ENCODE assay signal across 2 cellular contexts in the genomic region with DNA sequence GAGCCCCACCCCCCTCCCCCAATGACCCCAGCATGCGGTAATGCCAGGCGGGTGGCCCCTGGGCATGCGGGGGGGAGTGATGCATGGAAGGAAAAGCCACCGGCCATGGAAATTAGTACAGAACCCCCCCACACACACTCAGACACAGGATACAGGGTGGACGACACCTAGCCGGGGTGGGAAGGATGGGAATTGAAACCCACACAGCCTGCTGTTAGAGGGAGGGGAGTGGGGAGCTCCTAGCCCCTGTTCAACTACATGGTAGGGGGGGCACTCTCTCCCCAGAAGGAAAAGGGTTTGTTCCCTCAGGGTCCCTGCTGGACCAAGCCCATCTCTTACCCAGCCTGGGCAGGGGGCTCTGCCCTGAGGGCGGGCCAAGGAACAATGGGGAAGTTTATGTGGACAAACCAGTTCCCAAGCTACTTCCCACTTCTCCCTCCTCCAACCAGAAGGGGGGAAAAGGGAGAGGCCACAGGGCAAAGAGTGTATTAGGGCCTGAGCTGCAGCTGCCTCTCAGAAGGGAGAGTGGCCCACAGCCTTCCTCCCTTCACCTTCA.
A peak's percentile ranks its signal among the peaks of the same experiment; 100 is the strongest.
TF ChIP-seq lines count a peak whose summit lies in the region.

No MANE protein-coding gene starts in this region.

TF ChIP-seq in HEK293, 187 proteins besides CTCF, POLR2A, EP300 and RAD21:
- TF ChIP-seq ZNF670 (tag by site-specific recombination; IDR thresholded peaks at IDR 0.05; ENCODE audit: low read depth) (no peak), ZNF114 (tag by site-specific recombination; IDR thresholded peaks at IDR 0.05) (no peak), ZNF626 (tag by site-specific recombination; IDR thresholded peaks at IDR 0.05) (no peak), ZNF266 (tag by site-specific recombination; IDR thresholded peaks at IDR 0.05; ENCODE audit: low read depth) (no peak), ZNF214 (tag by site-specific recombination; IDR thresholded peaks at IDR 0.05; ENCODE audit: borderline replicate concordance) (no peak), SP2 (tag by site-specific recombination; IDR thresholded peaks at IDR 0.05) (0 out of 2 replicates have a peak, but pooled peaks have one; percentile 11), ZNF571 (tag by site-specific recombination; IDR thresholded peaks at IDR 0.05) (no peak), GLIS1 (tag by site-specific recombination; IDR thresholded peaks at IDR 0.05) (no peak), ZNF394 (tag by site-specific recombination; IDR thresholded peaks at IDR 0.05; ENCODE audit: borderline replicate concordance) (no peak; the same call in 1 of the 2 replicates), ZFP3 (tag by site-specific recombination; IDR thresholded peaks at IDR 0.05; ENCODE audit: low read depth) (no peak), ZNF362 (tag by site-specific recombination; IDR thresholded peaks at IDR 0.05) (no peak), TRIM28 (IDR thresholded peaks at IDR 0.05; ENCODE audit: borderline replicate concordance, low read length) (no peak), ZNF558 (tag by site-specific recombination; IDR thresholded peaks at IDR 0.05) (no peak), ZNF791 (tag by site-specific recombination; IDR thresholded peaks at IDR 0.05) (no peak), ZNF341 (tag by site-specific recombination; IDR thresholded peaks at IDR 0.05; ENCODE audit: low read depth) (peak; percentile 90), ZNF324 (tag by site-specific recombination; IDR thresholded peaks at IDR 0.05) (no peak), SP3 (tag by site-specific recombination; IDR thresholded peaks at IDR 0.05) (no peak), ZNF560 (tag by site-specific recombination; IDR thresholded peaks at IDR 0.05; ENCODE audit: borderline replicate concordance) (no peak), ZNF529 (tag by site-specific recombination; IDR thresholded peaks at IDR 0.05; ENCODE audit: insufficient replicate concordance) (no peak), IKZF3 (tag by site-specific recombination; IDR thresholded peaks at IDR 0.05) (peak; percentile 34; the same call in 1 of the 2 replicates), ZEB2 (tag by site-specific recombination; IDR thresholded peaks at IDR 0.05) (no peak)
- TF ChIP-seq, protein P1, sequence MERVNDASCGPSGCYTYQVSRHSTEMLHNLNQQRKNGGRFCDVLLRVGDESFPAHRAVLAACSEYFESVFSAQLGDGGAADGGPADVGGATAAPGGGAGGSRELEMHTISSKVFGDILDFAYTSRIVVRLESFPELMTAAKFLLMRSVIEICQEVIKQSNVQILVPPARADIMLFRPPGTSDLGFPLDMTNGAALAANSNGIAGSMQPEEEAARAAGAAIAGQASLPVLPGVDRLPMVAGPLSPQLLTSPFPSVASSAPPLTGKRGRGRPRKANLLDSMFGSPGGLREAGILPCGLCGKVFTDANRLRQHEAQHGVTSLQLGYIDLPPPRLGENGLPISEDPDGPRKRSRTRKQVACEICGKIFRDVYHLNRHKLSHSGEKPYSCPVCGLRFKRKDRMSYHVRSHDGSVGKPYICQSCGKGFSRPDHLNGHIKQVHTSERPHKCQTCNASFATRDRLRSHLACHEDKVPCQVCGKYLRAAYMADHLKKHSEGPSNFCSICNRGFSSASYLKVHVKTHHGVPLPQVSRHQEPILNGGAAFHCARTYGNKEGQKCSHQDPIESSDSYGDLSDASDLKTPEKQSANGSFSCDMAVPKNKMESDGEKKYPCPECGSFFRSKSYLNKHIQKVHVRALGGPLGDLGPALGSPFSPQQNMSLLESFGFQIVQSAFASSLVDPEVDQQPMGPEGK (tag by site-specific recombination; IDR thresholded peaks at IDR 0.05): 0 out of 2 replicates have a peak, but pooled peaks have one; percentile 24
- TF ChIP-seq, protein P2, sequence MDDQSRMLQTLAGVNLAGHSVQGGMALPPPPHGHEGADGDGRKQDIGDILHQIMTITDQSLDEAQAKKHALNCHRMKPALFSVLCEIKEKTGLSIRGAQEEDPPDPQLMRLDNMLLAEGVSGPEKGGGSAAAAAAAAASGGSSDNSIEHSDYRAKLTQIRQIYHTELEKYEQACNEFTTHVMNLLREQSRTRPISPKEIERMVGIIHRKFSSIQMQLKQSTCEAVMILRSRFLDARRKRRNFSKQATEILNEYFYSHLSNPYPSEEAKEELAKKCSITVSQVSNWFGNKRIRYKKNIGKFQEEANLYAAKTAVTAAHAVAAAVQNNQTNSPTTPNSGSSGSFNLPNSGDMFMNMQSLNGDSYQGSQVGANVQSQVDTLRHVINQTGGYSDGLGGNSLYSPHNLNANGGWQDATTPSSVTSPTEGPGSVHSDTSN (CRISPR knock-in tag; IDR thresholded peaks at IDR 0.05): no peak
- TF ChIP-seq, protein P3, sequence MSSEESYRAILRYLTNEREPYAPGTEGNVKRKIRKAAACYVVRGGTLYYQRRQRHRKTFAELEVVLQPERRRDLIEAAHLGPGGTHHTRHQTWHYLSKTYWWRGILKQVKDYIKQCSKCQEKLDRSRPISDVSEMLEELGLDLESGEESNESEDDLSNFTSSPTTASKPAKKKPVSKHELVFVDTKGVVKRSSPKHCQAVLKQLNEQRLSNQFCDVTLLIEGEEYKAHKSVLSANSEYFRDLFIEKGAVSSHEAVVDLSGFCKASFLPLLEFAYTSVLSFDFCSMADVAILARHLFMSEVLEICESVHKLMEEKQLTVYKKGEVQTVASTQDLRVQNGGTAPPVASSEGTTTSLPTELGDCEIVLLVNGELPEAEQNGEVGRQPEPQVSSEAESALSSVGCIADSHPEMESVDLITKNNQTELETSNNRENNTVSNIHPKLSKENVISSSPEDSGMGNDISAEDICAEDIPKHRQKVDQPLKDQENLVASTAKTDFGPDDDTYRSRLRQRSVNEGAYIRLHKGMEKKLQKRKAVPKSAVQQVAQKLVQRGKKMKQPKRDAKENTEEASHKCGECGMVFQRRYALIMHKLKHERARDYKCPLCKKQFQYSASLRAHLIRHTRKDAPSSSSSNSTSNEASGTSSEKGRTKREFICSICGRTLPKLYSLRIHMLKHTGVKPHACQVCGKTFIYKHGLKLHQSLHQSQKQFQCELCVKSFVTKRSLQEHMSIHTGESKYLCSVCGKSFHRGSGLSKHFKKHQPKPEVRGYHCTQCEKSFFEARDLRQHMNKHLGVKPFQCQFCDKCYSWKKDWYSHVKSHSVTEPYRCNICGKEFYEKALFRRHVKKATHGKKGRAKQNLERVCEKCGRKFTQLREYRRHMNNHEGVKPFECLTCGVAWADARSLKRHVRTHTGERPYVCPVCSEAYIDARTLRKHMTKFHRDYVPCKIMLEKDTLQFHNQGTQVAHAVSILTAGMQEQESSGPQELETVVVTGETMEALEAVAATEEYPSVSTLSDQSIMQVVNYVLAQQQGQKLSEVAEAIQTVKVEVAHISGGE (tag by site-specific recombination; conservative IDR thresholded peaks at IDR 0.05; ENCODE audit: low read depth): no peak

TF ChIP-seq in K562, 482 proteins besides CTCF, POLR2A, EP300 and RAD21:
- TF ChIP-seq SUPT5H (IDR thresholded peaks at IDR 0.05) (0 out of 2 replicates have a peak, but pooled peaks have one; percentile 41), BRF1 (IDR thresholded peaks at IDR 0.05; ENCODE audit: borderline replicate concordance, extremely low read depth, insufficient read length) (no peak), FOSL1 (tag; conservative IDR thresholded peaks at IDR 0.05) (no peak)
- TF ChIP-seq, protein P4, sequence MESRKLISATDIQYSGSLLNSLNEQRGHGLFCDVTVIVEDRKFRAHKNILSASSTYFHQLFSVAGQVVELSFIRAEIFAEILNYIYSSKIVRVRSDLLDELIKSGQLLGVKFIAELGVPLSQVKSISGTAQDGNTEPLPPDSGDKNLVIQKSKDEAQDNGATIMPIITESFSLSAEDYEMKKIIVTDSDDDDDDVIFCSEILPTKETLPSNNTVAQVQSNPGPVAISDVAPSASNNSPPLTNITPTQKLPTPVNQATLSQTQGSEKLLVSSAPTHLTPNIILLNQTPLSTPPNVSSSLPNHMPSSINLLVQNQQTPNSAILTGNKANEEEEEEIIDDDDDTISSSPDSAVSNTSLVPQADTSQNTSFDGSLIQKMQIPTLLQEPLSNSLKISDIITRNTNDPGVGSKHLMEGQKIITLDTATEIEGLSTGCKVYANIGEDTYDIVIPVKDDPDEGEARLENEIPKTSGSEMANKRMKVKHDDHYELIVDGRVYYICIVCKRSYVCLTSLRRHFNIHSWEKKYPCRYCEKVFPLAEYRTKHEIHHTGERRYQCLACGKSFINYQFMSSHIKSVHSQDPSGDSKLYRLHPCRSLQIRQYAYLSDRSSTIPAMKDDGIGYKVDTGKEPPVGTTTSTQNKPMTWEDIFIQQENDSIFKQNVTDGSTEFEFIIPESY (CRISPR knock-in tag; IDR thresholded peaks at IDR 0.05): peak; percentile 59; the same call in 1 of the 2 replicates
